ENCODE assay signal across 13 cellular contexts in genomic region chr1:16152521-16153087, GRCh38. TPM values are rescaled to one million over a fixed set of nuclear protein-coding genes. Genes with fewer than 3 reads are reported as not detected.
A peak's percentile ranks its signal among the peaks of the same experiment; 100 is the strongest.
DNase-seq lines count a peak whose midpoint lies in the region; ATAC-seq, FAIRE-seq and TF ChIP-seq lines count a peak whose summit lies in the region.
"Had no signal": no experiment of that assay in that cellular context is flagged by ENCODE, and none has a peak within 500 bp of the region (broad histone marks: within the 10 kb centered on the region; RNA-seq: fewer than 3 reads in every experiment).

No MANE protein-coding gene starts in this region.

- H3K9me3 ChIP-seq in GM23248 (ENCODE audit: low read depth) (no peaks in the 10 kb centered on the region), astrocyte (ENCODE audit: insufficient read depth, low read depth, low read length) (no peaks in the 10 kb centered on the region), iPS-15b (ENCODE audit: control insufficient read depth, insufficient read depth, low read length) (no peaks in the 10 kb centered on the region)
- H3K9me3 ChIP-seq: neutrophil had no signal

- H3K9ac ChIP-seq in GM23248 (no peak overlapping the region), astrocyte (ENCODE audit: low read length) (peak overlapping the region; percentile 88), iPS-15b (ENCODE audit: low read depth, low read length) (peak overlapping the region; percentile 60)

- peaks cover 45% of the 10 kb centered on the region for H3K4me1 Mint-ChIP-seq in astrocyte (ENCODE audit: low read depth, unreplicated experiment)
- H3K4me1 Mint-ChIP-seq in activated T-helper 2 cell treated with anti-CD3 and anti-CD28 coated beads, Interferon-gamma antibody, Interleukin-2, Interleukin-4, amounts not matched to agents 10 μg/mL and 5 μg/mL and 100 μg/mL, durations not matched to agents 14 hours and 24 hours and 36 hours (ENCODE audit: low read depth) = peaks cover 7% of the 10 kb centered on the region

- peak overlapping the region; percentile 95 for H3K4me3 Mint-ChIP-seq in astrocyte (ENCODE audit: unreplicated experiment)
- no peak overlapping the region for H3K4me3 Mint-ChIP-seq in activated T-helper 2 cell treated with anti-CD3 and anti-CD28 coated beads, Interferon-gamma antibody, Interleukin-2, Interleukin-4, amounts not matched to agents 10 μg/mL and 5 μg/mL and 100 μg/mL, durations not matched to agents 14 hours and 24 hours and 36 hours (ENCODE audit: low read depth)
- H3K4me3 Mint-ChIP-seq: activated B cell treated with CpG ODN at 0.5 μM for 24 hours had no signal

- in situ Hi-C loops in GM23248 (cut with MboI) = no loop called here

- no peaks in the 10 kb centered on the region for H3K27me3 Mint-ChIP-seq in astrocyte (ENCODE audit: low read depth, unreplicated experiment)
- H3K27me3 Mint-ChIP-seq in activated T-helper 2 cell treated with anti-CD3 and anti-CD28 coated beads, Interferon-gamma antibody, Interleukin-2, Interleukin-4, amounts not matched to agents 10 μg/mL and 5 μg/mL and 100 μg/mL, durations not matched to agents 14 hours and 24 hours and 36 hours (ENCODE audit: low read depth) = peaks cover 38% of the 10 kb centered on the region

- H3K27me3 ChIP-seq in GM23248 (replicated peaks; ENCODE audit: insufficient read depth) (no peaks in the 10 kb centered on the region), astrocyte (ENCODE audit: insufficient read depth, low read length) (no peaks in the 10 kb centered on the region), iPS-15b (ENCODE audit: control insufficient read depth, insufficient read depth, low read length) (peaks cover 13% of the 10 kb centered on the region)

- peak overlapping the region; percentile 33 for H3K4me2 ChIP-seq in GM23248 (ENCODE audit: unreplicated experiment)
- peak overlapping the region; percentile 99 for H3K4me2 ChIP-seq in astrocyte (ENCODE audit: low read length)

- ATAC-seq in GM21723 (IDR thresholded peaks at IDR 0.05; ENCODE audit: unreplicated experiment) (no peak), HG02840 (IDR thresholded peaks at IDR 0.05; ENCODE audit: low FRiP score, unreplicated experiment) (no peak)

- peak overlapping the region; percentile 97 for H3K27ac Mint-ChIP-seq in astrocyte (ENCODE audit: unreplicated experiment)
- H3K27ac Mint-ChIP-seq in activated T-helper 2 cell treated with anti-CD3 and anti-CD28 coated beads, Interferon-gamma antibody, Interleukin-2, Interleukin-4, amounts not matched to agents 10 μg/mL and 5 μg/mL and 100 μg/mL, durations not matched to agents 14 hours and 24 hours and 36 hours = no peak overlapping the region
- H3K27ac Mint-ChIP-seq: activated B cell treated with CpG ODN at 0.5 μM for 24 hours had no signal

- no peak for FAIRE-seq in astrocyte (lab: Jason Lieb, UNC)

- H3K4me3 ChIP-seq in GM23248 (peak overlapping the region; percentile 86; the same call in 1 of the 2 replicates), astrocyte (ENCODE audit: insufficient read depth, low read depth, low read length) (peak overlapping the region; percentile 91), iPS-15b (ENCODE audit: low read depth, low read length) (peak overlapping the region; percentile 19)

- no peaks in the 10 kb centered on the region for H3K9me3 Mint-ChIP-seq in astrocyte (ENCODE audit: unreplicated experiment)
- no peaks in the 10 kb centered on the region for H3K9me3 Mint-ChIP-seq in activated T-helper 2 cell treated with anti-CD3 and anti-CD28 coated beads, Interferon-gamma antibody, Interleukin-2, Interleukin-4, amounts not matched to agents 10 μg/mL and 5 μg/mL and 100 μg/mL, durations not matched to agents 14 hours and 24 hours and 36 hours
- H3K9me3 Mint-ChIP-seq: activated B cell treated with CpG ODN at 0.5 μM for 24 hours; central memory CD8-positive, alpha-beta T cell had no signal

- no peak for TF ChIP-seq CTCF in astrocyte (IDR thresholded peaks at IDR 0.05; ENCODE audit: insufficient read depth, low read depth, low read length)

- H4K20me1 ChIP-seq in GM23248 (ENCODE audit: insufficient read depth) = no peaks in the 10 kb centered on the region
- H4K20me1 ChIP-seq in astrocyte (ENCODE audit: insufficient read depth, low read length) = peaks cover 59% of the 10 kb centered on the region

- intact Hi-C loops in activated T-helper 2 cell treated with anti-CD3 and anti-CD28 coated beads, Interferon-gamma antibody, Interleukin-2, Interleukin-4, amounts not matched to agents 10 μg/mL and 5 μg/mL and 100 μg/mL, durations not matched to agents 14 hours and 24 hours and 36 hours (cut with micrococcal nuclease) = no loop called here

- 92 to 96% methylated on average over 14 to 15 of the region's 15 CpGs for WGBS in GM23248 (ENCODE audit: low coverage in 1 of 2, low lambda C conversion rate in 2 of 2, missing lambda C conversion rate in 2 of 2), 2 experiments

- H3K4me1 ChIP-seq in GM23248 (ENCODE audit: insufficient read depth) (peaks cover 46% of the 10 kb centered on the region), astrocyte (ENCODE audit: insufficient read depth, low read length) (peaks cover 69% of the 10 kb centered on the region), iPS-15b (ENCODE audit: control insufficient read depth, insufficient read depth, low read length) (peaks cover 23% of the 10 kb centered on the region)

- H3K27ac ChIP-seq in GM23248 = no peak overlapping the region
- peak overlapping the region; percentile 70 for H3K27ac ChIP-seq in astrocyte (ENCODE audit: low read depth, low read length)
- H3K27ac ChIP-seq: neutrophil had no signal

- H3K36me3 Mint-ChIP-seq in astrocyte (ENCODE audit: low read depth, unreplicated experiment) = peaks cover 12% of the 10 kb centered on the region
- no peaks in the 10 kb centered on the region for H3K36me3 Mint-ChIP-seq in activated T-helper 2 cell treated with anti-CD3 and anti-CD28 coated beads, Interferon-gamma antibody, Interleukin-2, Interleukin-4, amounts not matched to agents 10 μg/mL and 5 μg/mL and 100 μg/mL, durations not matched to agents 14 hours and 24 hours and 36 hours (ENCODE audit: low read depth)

- no peaks in the 10 kb centered on the region for H3K9me2 ChIP-seq in GM23248 (ENCODE audit: insufficient read depth)

- H3K36me3 ChIP-seq in GM23248 (ENCODE audit: low read depth) = peaks cover 20% of the 10 kb centered on the region; the same call in 1 of the 2 replicates
- peaks cover 28% of the 10 kb centered on the region for H3K36me3 ChIP-seq in astrocyte (ENCODE audit: insufficient read depth, low read length)
- peaks cover 21% of the 10 kb centered on the region for H3K36me3 ChIP-seq in iPS-15b (ENCODE audit: control insufficient read depth, insufficient read depth, low read length)
- H3K36me3 ChIP-seq: neutrophil had no signal

- H2AFZ ChIP-seq in GM23248 (no peak overlapping the region), astrocyte (ENCODE audit: low read depth, low read length) (no peak overlapping the region)

- peaks cover 72% of the 10 kb centered on the region for H3K79me2 ChIP-seq in GM23248 (ENCODE audit: insufficient read depth)
- H3K79me2 ChIP-seq in astrocyte (ENCODE audit: insufficient read depth, low read length) = peaks cover 91% of the 10 kb centered on the region

- peaks cover 20% of the 10 kb centered on the region for H3F3A ChIP-seq in GM23248 (ENCODE audit: insufficient read depth)

- DNase-seq in GM23248 (no peak), astrocyte (ENCODE audit: low read depth) (peak; percentile 52), renal cortical epithelial cell (ENCODE audit: low read depth) (peak; percentile 61)
- DNase-seq in stimulated activated CD4-positive, alpha-beta T cell treated with anti-CD3 and anti-CD28 coated beads, Interleukin-2, amount 100 ng/mL, for 24 hours = no peak
- DNase-seq in activated T-helper 2 cell treated with anti-CD3 and anti-CD28 coated beads, Interferon-gamma antibody, Interleukin-2, Interleukin-4, amounts not matched to agents 10 μg/mL and 5 μg/mL and 100 μg/mL, durations not matched to agents 14 hours and 24 hours and 36 hours (ENCODE audit: low spot score) = no peak
- DNase-seq: activated B cell treated with CpG ODN at 0.5 μM for 24 hours; DMS153; stimulated activated naive CD4-positive, alpha-beta T cell treated with Interleukin-2 at 50 U/mL for 16 hours had no signal

RNA-seq across cellular contexts. Expression of gene EPHA2, which starts 3.3 kb away (rescaled TPM):
- total RNA-seq in GM23248 (2014; rRNA removed; shearing (Covaris generic)) = 20.4 and 21.7 TPM in 2 replicates
- 8.0 and 8.8 TPM in 2 replicates for polyA plus RNA-seq in GM23248 (2016; fragmentation: Nextera tagmentation; extraction: Ambion mirVana)
- total RNA-seq in astrocyte (117 and 140 TPM in 2 replicates), renal cortical epithelial cell (104 and 146 TPM in 2 replicates)
- not detected in 2 replicates for total RNA-seq in activated T-helper 2 cell treated with anti-CD3 and anti-CD28 coated beads, Interferon-gamma antibody, Interleukin-2, Interleukin-4, amounts not matched to agents 10 μg/mL and 5 μg/mL and 100 μg/mL, durations not matched to agents 14 hours and 24 hours and 36 hours
- total RNA-seq: activated B cell treated with CpG ODN at 0.5 μM for 24 hours had no signal

RNA-seq across cellular contexts. Expression of gene ARHGEF19, which starts 59.8 kb away (rescaled TPM):
- 8.6 and 12.1 TPM in 2 replicates for total RNA-seq in GM23248 (2014; rRNA removed; shearing (Covaris generic))
- 13.3 and 14.2 TPM in 2 replicates for polyA plus RNA-seq in GM23248 (2016; fragmentation: Nextera tagmentation; extraction: Ambion mirVana)
- total RNA-seq in astrocyte (5.7 and 7.4 TPM in 2 replicates), renal cortical epithelial cell (2.3 and 3.3 TPM in 2 replicates)
- total RNA-seq in activated T-helper 2 cell treated with anti-CD3 and anti-CD28 coated beads, Interferon-gamma antibody, Interleukin-2, Interleukin-4, amounts not matched to agents 10 μg/mL and 5 μg/mL and 100 μg/mL, durations not matched to agents 14 hours and 24 hours and 36 hours = 6.4 and 7.5 TPM in 2 replicates

Comparison
In these comparisons a context has a peak if more than half of its experiments do, and no peak if none do; other contexts are left out.
1. DNase-seq: peak in astrocyte (single experiment) and renal cortical epithelial cell (single experiment); none in GM23248 (single experiment), stimulated activated CD4-positive, alpha-beta T cell treated with anti-CD3 and anti-CD28 coated beads, Interleukin-2, amount 100 ng/mL, for 24 hours (0 of 2) and activated T-helper 2 cell treated with anti-CD3 and anti-CD28 coated beads, Interferon-gamma antibody, Interleukin-2, Interleukin-4, amounts not matched to agents 10 μg/mL and 5 μg/mL and 100 μg/mL, durations not matched to agents 14 hours and 24 hours and 36 hours (single experiment).
2. H3K4me3 ChIP-seq: peak in every context shown above with its lines; median percentile 91 in astrocyte; 86 in GM23248; 19 in iPS-15b.
3. RNA of gene EPHA2, which starts 3.3 kb away (total RNA-seq): 104 to 146 TPM in renal cortical epithelial cell, 117 to 140 TPM in astrocyte and 20.4 to 21.7 TPM in GM23248; not detected in activated T-helper 2 cell treated with anti-CD3 and anti-CD28 coated beads, Interferon-gamma antibody, Interleukin-2, Interleukin-4, amounts not matched to agents 10 μg/mL and 5 μg/mL and 100 μg/mL, durations not matched to agents 14 hours and 24 hours and 36 hours; every median in the first group is over 10 times any median in the second.